1 cellular context compared by ENCODE assay signal in genomic region chr13:42039946-42040729, GRCh38.
TF ChIP-seq lines count a peak whose summit lies in the region.

No MANE protein-coding gene starts in this region.

TF ChIP-seq in SK-N-SH, 30 proteins besides CTCF, POLR2A, EP300 and RAD21 (continued from another document):
- TF ChIP-seq PBX3 (IDR thresholded peaks at IDR 0.05) = no peak; the same call in 1 of the 2 replicates
- TF ChIP-seq RCOR1 (IDR thresholded peaks at IDR 0.05; ENCODE audit: low read length) = 0 out of 2 replicates have a peak, but pooled peaks have one; percentile 24
- no peak; the same call in 1 of the 2 replicates for TF ChIP-seq SMC3 (IDR thresholded peaks at IDR 0.05; ENCODE audit: low read depth, low read length)
- peak; percentile 57 for TF ChIP-seq CHD2 (IDR thresholded peaks at IDR 0.05; ENCODE audit: low read length, partially characterized antibody)
- peak; percentile 90 for TF ChIP-seq POLR2AphosphoS5 (IDR thresholded peaks at IDR 0.05; ENCODE audit: low read depth, low read length)
- TF ChIP-seq FOXJ3 (CRISPR knock-in tag; IDR thresholded peaks at IDR 0.05) = no peak
- no peak for TF ChIP-seq EZH2phosphoT487 (IDR thresholded peaks at IDR 0.05; ENCODE audit: borderline replicate concordance, low read depth)
- no peak for TF ChIP-seq ELF1 (IDR thresholded peaks at IDR 0.05)
- no peak for TF ChIP-seq IRF3 (IDR thresholded peaks at IDR 0.05; ENCODE audit: low read depth, low read length)
- no peak for TF ChIP-seq YY1 (IDR thresholded peaks at IDR 0.05; ENCODE audit: low read depth)
- no peak for TF ChIP-seq SIN3A (IDR thresholded peaks at IDR 0.05; ENCODE audit: borderline replicate concordance, low read depth, low read length)
- TF ChIP-seq TEAD4 (IDR thresholded peaks at IDR 0.05; ENCODE audit: borderline replicate concordance, insufficient read depth) = 0 out of 2 replicates have a peak, but pooled peaks have one; percentile 11
- TF ChIP-seq ZBTB33 (IDR thresholded peaks at IDR 0.05; ENCODE audit: borderline replicate concordance, low read depth) = no peak; the same call in 1 of the 2 replicates
- TF ChIP-seq REST (IDR thresholded peaks at IDR 0.05; ENCODE audit: low read depth, low read length) = 0 out of 2 replicates have a peak, but pooled peaks have one; percentile 18
- TF ChIP-seq USF1 (IDR thresholded peaks at IDR 0.05; ENCODE audit: borderline replicate concordance, low read depth) = peak; percentile 84
- no peak for TF ChIP-seq GABPA (IDR thresholded peaks at IDR 0.05; ENCODE audit: low read depth)
- no peak for TF ChIP-seq RFX5 (IDR thresholded peaks at IDR 0.05; ENCODE audit: low read length)
- TF ChIP-seq MXI1 (IDR thresholded peaks at IDR 0.05; ENCODE audit: low read depth, low read length) = no peak; the same call in 1 of the 2 replicates
- 0 out of 2 replicates have a peak, but pooled peaks have one; percentile 14 for TF ChIP-seq TCF12 (IDR thresholded peaks at IDR 0.05)
- TF ChIP-seq MEF2A (IDR thresholded peaks at IDR 0.05; ENCODE audit: borderline replicate concordance, low read depth) = no peak
- TF ChIP-seq FOXM1 (IDR thresholded peaks at IDR 0.05; ENCODE audit: low read depth) = no peak
